In genomic region chr6:119757467-119757866, GRCh38 we compare ENCODE assay signal across 34 cellular contexts.
"Had no signal": no experiment of that assay in that cellular context is flagged by ENCODE, and none has a peak within 500 bp of the region (broad histone marks: within the 10 kb centered on the region; RNA-seq: fewer than 3 reads in every experiment).

No MANE protein-coding gene starts in this region.

- H3K4me1 Mint-ChIP-seq: activated CD4-positive, alpha-beta memory T cell treated with anti-CD3 and anti-CD28 coated beads, Interleukin-2, amount 10 ng/mL, durations not matched to agents 7 days and 5 days; activated CD8-positive, alpha-beta memory T cell treated with anti-CD3 and anti-CD28 coated beads, Interleukin-2, amount 10 ng/mL, durations not matched to agents 7 days and 5 days; activated naive CD4-positive, alpha-beta T cell treated with anti-CD3 and anti-CD28 coated beads, Interleukin-2, amount 50 U/mL, for 24 hours; activated naive CD8-positive, alpha-beta T cell treated with anti-CD3 and anti-CD28 coated beads, Interleukin-2, amount 10 ng/mL, durations not matched to agents 7 days and 5 days had no signal

- H3K4me3 Mint-ChIP-seq: activated CD4-positive, alpha-beta memory T cell treated with anti-CD3 and anti-CD28 coated beads, Interleukin-2, amount 10 ng/mL, durations not matched to agents 7 days and 5 days; activated CD8-positive, alpha-beta memory T cell treated with anti-CD3 and anti-CD28 coated beads, Interleukin-2, amount 10 ng/mL, durations not matched to agents 7 days and 5 days; activated naive CD4-positive, alpha-beta T cell treated with anti-CD3 and anti-CD28 coated beads, Interleukin-2, amount 50 U/mL, for 24 hours; activated naive CD8-positive, alpha-beta T cell treated with anti-CD3 and anti-CD28 coated beads, Interleukin-2, amount 10 ng/mL, durations not matched to agents 7 days and 5 days had no signal

- H3K36me3 Mint-ChIP-seq: activated CD8-positive, alpha-beta memory T cell treated with anti-CD3 and anti-CD28 coated beads, Interleukin-2, amount 10 ng/mL, durations not matched to agents 7 days and 5 days; activated naive CD4-positive, alpha-beta T cell treated with anti-CD3 and anti-CD28 coated beads, Interleukin-2, amount 50 U/mL, for 24 hours; activated naive CD8-positive, alpha-beta T cell treated with anti-CD3 and anti-CD28 coated beads, Interleukin-2, amount 10 ng/mL, durations not matched to agents 7 days and 5 days had no signal

- H3K27ac ChIP-seq: body of pancreas, KMS-11, Peyer's patch, WERI-Rb-1 had no signal

- H3K4me3 ChIP-seq: body of pancreas, Peyer's patch had no signal

- ATAC-seq: activated CD8-positive, alpha-beta memory T cell treated with anti-CD3 and anti-CD28 coated beads, Interleukin-2, amount 10 ng/mL, durations not matched to agents 7 days and 5 days; body of pancreas; PC-3 had no signal

- H3K27ac Mint-ChIP-seq: activated CD4-positive, alpha-beta memory T cell treated with anti-CD3 and anti-CD28 coated beads, Interleukin-2, amount 10 ng/mL, durations not matched to agents 7 days and 5 days; activated CD8-positive, alpha-beta memory T cell treated with anti-CD3 and anti-CD28 coated beads, Interleukin-2, amount 10 ng/mL, durations not matched to agents 7 days and 5 days; activated naive CD4-positive, alpha-beta T cell treated with anti-CD3 and anti-CD28 coated beads, Interleukin-2, amount 50 U/mL, for 24 hours; activated naive CD8-positive, alpha-beta T cell treated with anti-CD3 and anti-CD28 coated beads, Interleukin-2, amount 10 ng/mL, durations not matched to agents 7 days and 5 days; activated T-helper 2 cell treated with anti-CD3 and anti-CD28 coated beads, Interferon-gamma antibody, Interleukin-2, Interleukin-4, amounts not matched to agents 10 μg/mL and 5 μg/mL and 100 μg/mL, durations not matched to agents 14 hours and 24 hours and 36 hours had no signal

- DNase-seq: activated CD4-positive, alpha-beta memory T cell treated with anti-CD3 and anti-CD28 coated beads, Interleukin-2, amount 10 ng/mL, durations not matched to agents 7 days and 5 days; activated CD4-positive, alpha-beta T cell treated with anti-CD3 and anti-CD28 coated beads for 1 hour; activated CD4-positive, alpha-beta T cell treated with anti-CD3 and anti-CD28 coated beads for 48 hours; activated CD4-positive, CD25-positive, alpha-beta regulatory T cell; activated CD8-positive, alpha-beta memory T cell treated with anti-CD3 and anti-CD28 coated beads for 24 hours; activated CD8-positive, alpha-beta memory T cell treated with anti-CD3 and anti-CD28 coated beads, Interleukin-2, amount 10 ng/mL, durations not matched to agents 7 days and 5 days; activated gamma-delta T cell; activated naive CD4-positive, alpha-beta T cell treated with Interleukin-2 at 50 U/mL for 16 hours; activated naive CD8-positive, alpha-beta T cell treated with anti-CD3 and anti-CD28 coated beads, Interleukin-2, amount 10 ng/mL, durations not matched to agents 7 days and 5 days; activated T-cell treated with anti-CD3 and anti-CD28 coated beads, Interleukin-2, amount 50 U/mL, for 1 hour; body of pancreas; central memory CD4-positive, alpha-beta T cell; NCI-H1105; NCI-H1417 treated with DMSO at 0.1 percent for 48 hours; NCI-H1694; NCI-H1930; NCI-H2081 treated with DMSO at 0.1 percent for 48 hours; NCI-H226; NCI-H446 treated with DMSO at 0.1 percent for 48 hours; NCI-H524; NCI-H69; NCI-H82; PC-3; Peyer's patch; RPMI8226; SHP77 treated with DMSO at 0.1 percent for 48 hours; SW 1271; T-helper 1 cell; T-helper 2 cell; T-helper 9 cell; WERI-Rb-1 had no signal

- H3K9me3 Mint-ChIP-seq: activated CD4-positive, alpha-beta memory T cell treated with anti-CD3 and anti-CD28 coated beads, Interleukin-2, amount 10 ng/mL, durations not matched to agents 7 days and 5 days; activated naive CD4-positive, alpha-beta T cell treated with anti-CD3 and anti-CD28 coated beads, Interleukin-2, amount 50 U/mL, for 24 hours; activated naive CD8-positive, alpha-beta T cell treated with anti-CD3 and anti-CD28 coated beads, Interleukin-2, amount 10 ng/mL, durations not matched to agents 7 days and 5 days; activated T-helper 2 cell treated with anti-CD3 and anti-CD28 coated beads, Interferon-gamma antibody, Interleukin-2, Interleukin-4, amounts not matched to agents 10 μg/mL and 5 μg/mL and 100 μg/mL, durations not matched to agents 14 hours and 24 hours and 36 hours had no signal
